1 cellular context compared by ENCODE assay signal in genomic region chr10:34960983-34961382, GRCh38.
TF ChIP-seq lines count a peak whose summit lies in the region.

No MANE protein-coding gene starts in this region.

TF ChIP-seq in K562, 482 proteins besides CTCF, POLR2A, EP300 and RAD21 (continued from another document):
- TF ChIP-seq ZNF512 (tag; IDR thresholded peaks at IDR 0.05), result no peak
- no peak for TF ChIP-seq CSDE1 (IDR thresholded peaks at IDR 0.05)
- TF ChIP-seq SP1 (CRISPR knock-in tag; IDR thresholded peaks at IDR 0.05), result no peak
- TF ChIP-seq SLC30A9 (CRISPR knock-in tag; IDR thresholded peaks at IDR 0.05), result no peak
- no peak for TF ChIP-seq MTA3 (IDR thresholded peaks at IDR 0.05; ENCODE audit: borderline replicate concordance)
- TF ChIP-seq ZBTB2 (IDR thresholded peaks at IDR 0.05), result no peak
- TF ChIP-seq PCBP2 (IDR thresholded peaks at IDR 0.05; ENCODE audit: low read depth, low read length, poor library complexity, severe bottlenecking), result no peak
